In the genomic region with DNA sequence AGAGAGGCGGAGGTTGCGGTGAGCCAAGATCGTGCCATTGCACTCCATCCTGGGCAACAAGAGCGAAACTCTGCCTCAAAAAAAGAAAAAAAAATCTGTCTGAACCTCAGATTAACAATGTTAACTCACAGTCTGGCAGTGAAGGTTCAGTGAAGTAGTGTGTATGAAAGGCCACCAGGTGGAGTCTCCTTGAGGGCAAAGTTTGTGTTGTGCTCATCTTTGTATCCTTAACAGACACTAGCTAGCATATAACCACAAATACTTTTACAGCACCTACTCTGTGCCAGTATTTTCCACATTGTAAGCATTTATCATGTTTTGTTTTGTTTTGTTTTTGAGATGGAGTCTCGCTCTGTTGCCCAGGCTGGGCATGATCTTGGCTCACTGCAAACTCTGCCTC, we compare ENCODE assay signal across 9 cellular contexts. TPM values are rescaled to one million over a fixed set of nuclear protein-coding genes. Genes with fewer than 3 reads are reported as not detected.
A peak's percentile ranks its signal among the peaks of the same experiment; 100 is the strongest.
DNase-seq lines count a peak whose midpoint lies in the region; ATAC-seq and TF ChIP-seq lines count a peak whose summit lies in the region.
"Had no signal": no experiment of that assay in that cellular context is flagged by ENCODE, and none has a peak within 500 bp of the region (broad histone marks: within the 10 kb centered on the region; RNA-seq: fewer than 3 reads in every experiment).

No MANE protein-coding gene starts in this region.

- H3K27me3 ChIP-seq in GM23338 (ENCODE audit: insufficient read depth): peaks cover 39% of the 10 kb centered on the region
- no peaks in the 10 kb centered on the region for H3K27me3 ChIP-seq in smooth muscle cell (ENCODE audit: low read depth)

- peaks cover 34% of the 10 kb centered on the region for H3K27me3 Mint-ChIP-seq in GM23338 (ENCODE audit: insufficient read depth, low read depth, poor library complexity)

- H3K9me3 Mint-ChIP-seq in GM23338: no peaks in the 10 kb centered on the region

- H3K9me2 ChIP-seq in GM23338 (ENCODE audit: insufficient read depth): no peaks in the 10 kb centered on the region

- H2AFZ ChIP-seq in GM23338 (no peak overlapping the region), smooth muscle cell (ENCODE audit: low read depth) (no peak overlapping the region)

- no peaks in the 10 kb centered on the region for H3K9me3 ChIP-seq in smooth muscle cell (replicated peaks; ENCODE audit: low read depth)

- peaks cover 12% of the 10 kb centered on the region for H3K4me1 Mint-ChIP-seq in GM23338

- H3K36me3 ChIP-seq in GM23338 (ENCODE audit: insufficient read depth) (no peaks in the 10 kb centered on the region), smooth muscle cell (ENCODE audit: low read depth) (no peaks in the 10 kb centered on the region)

- no peaks in the 10 kb centered on the region for H3K79me2 ChIP-seq in GM23338 (replicated peaks; ENCODE audit: insufficient read depth)
- no peaks in the 10 kb centered on the region for H3K79me2 ChIP-seq in smooth muscle cell (ENCODE audit: low read depth)

- no peaks in the 10 kb centered on the region for H3K36me3 Mint-ChIP-seq in GM23338 (ENCODE audit: low read depth)

- no peak overlapping the region for H3K4me3 Mint-ChIP-seq in GM23338

- H3K4me1 ChIP-seq in GM23338 (ENCODE audit: insufficient read depth): peaks cover 7% of the 10 kb centered on the region
- peaks cover 9% of the 10 kb centered on the region for H3K4me1 ChIP-seq in smooth muscle cell (ENCODE audit: low read depth)

- DNase-seq in NCI-H2227 (lab: John Stamatoyannopoulos, UW; ENCODE audit: unreplicated experiment) (peak; percentile 14), NCI-H2227 treated with DMSO at 0.1 percent for 48 hours (lab: John Stamatoyannopoulos, UW) (no peak), GM23338 (ENCODE audit: low spot score) (peak; percentile 79), MV-4-11 (lab: John Stamatoyannopoulos, UW) (peak; percentile 45), dermis microvascular lymphatic vessel endothelial cell (ENCODE audit: low read depth in 2 of 2) (peak; percentile 22 to 39), smooth muscle cell (lab: John Stamatoyannopoulos, UW; ENCODE audit: unreplicated experiment) (no peak), NCI-H1417 treated with DMSO at 0.1 percent for 48 hours (lab: John Stamatoyannopoulos, UW) (no peak), NCI-H2107 (lab: John Stamatoyannopoulos, UW) (no peak)

- no peak overlapping the region for H3K9ac ChIP-seq in smooth muscle cell (ENCODE audit: low read depth)

- H3K27ac ChIP-seq in GM23338 (ENCODE audit: low read depth): no peak overlapping the region
- H3K27ac ChIP-seq in smooth muscle cell (ENCODE audit: low read depth): no peak overlapping the region
- H3K27ac ChIP-seq: skin epidermis had no signal

- H3K4me3 ChIP-seq in GM23338: no peak overlapping the region
- no peak overlapping the region for H3K4me3 ChIP-seq in smooth muscle cell
- H3K4me3 ChIP-seq: skin epidermis had no signal

- no peaks in the 10 kb centered on the region; the same call in 1 of the 2 replicates for H4K20me1 ChIP-seq in GM23338 (replicated peaks; ENCODE audit: insufficient read depth)
- H4K20me1 ChIP-seq in smooth muscle cell (ENCODE audit: low read depth): no peaks in the 10 kb centered on the region

- H3K4me2 ChIP-seq in GM23338 (no peak overlapping the region), smooth muscle cell (no peak overlapping the region)

- ATAC-seq in GM23338: peak; percentile 82

- 92% methylated on average over 5 of the region's 5 CpGs for WGBS in smooth muscle cell (ENCODE audit: low lambda C conversion rate)

- TF ChIP-seq CTCF in GM23338 (conservative IDR thresholded peaks at IDR 0.05; ENCODE audit: low read depth in 2 of 2) (peak; percentile 74), smooth muscle cell (IDR thresholded peaks at IDR 0.05; ENCODE audit: borderline replicate concordance, insufficient read depth, poor library complexity, severe bottlenecking) (peak; percentile 38)

- H3K27ac Mint-ChIP-seq in GM23338: no peak overlapping the region

- no peaks in the 10 kb centered on the region for H3F3A ChIP-seq in GM23338 (replicated peaks; ENCODE audit: low read depth)
- H3F3A ChIP-seq in smooth muscle cell (ENCODE audit: low read depth): no peaks in the 10 kb centered on the region

TF ChIP-seq in GM23338, 12 proteins besides CTCF, POLR2A, EP300 and RAD21 (continues in another document):
- TF ChIP-seq CREB1 (CRISPR knock-in tag; IDR thresholded peaks at IDR 0.05; ENCODE audit: low read depth): no peak
- TF ChIP-seq ZNF462 (CRISPR knock-in tag; IDR thresholded peaks at IDR 0.05): no peak
- no peak for TF ChIP-seq JUNB (IDR thresholded peaks at IDR 0.05; ENCODE audit: unreplicated experiment)
- TF ChIP-seq, protein P1, sequence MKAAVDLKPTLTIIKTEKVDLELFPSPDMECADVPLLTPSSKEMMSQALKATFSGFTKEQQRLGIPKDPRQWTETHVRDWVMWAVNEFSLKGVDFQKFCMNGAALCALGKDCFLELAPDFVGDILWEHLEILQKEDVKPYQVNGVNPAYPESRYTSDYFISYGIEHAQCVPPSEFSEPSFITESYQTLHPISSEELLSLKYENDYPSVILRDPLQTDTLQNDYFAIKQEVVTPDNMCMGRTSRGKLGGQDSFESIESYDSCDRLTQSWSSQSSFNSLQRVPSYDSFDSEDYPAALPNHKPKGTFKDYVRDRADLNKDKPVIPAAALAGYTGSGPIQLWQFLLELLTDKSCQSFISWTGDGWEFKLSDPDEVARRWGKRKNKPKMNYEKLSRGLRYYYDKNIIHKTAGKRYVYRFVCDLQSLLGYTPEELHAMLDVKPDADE (IDR thresholded peaks at IDR 0.05): no peak

RNA-seq across cellular contexts. Expression of gene MGST2, which starts 46.0 kb away (rescaled TPM):
- total RNA-seq in GM23338 (2014; rRNA removed; shearing (Covaris generic)): 4.6 and 8.3 TPM in 2 replicates
- polyA plus RNA-seq in GM23338 (2016; fragmentation: Nextera tagmentation; extraction: Ambion mirVana): 19.1 and 19.5 TPM in 2 replicates
- total RNA-seq in dermis microvascular lymphatic vessel endothelial cell: 61.4 and 68.7 TPM in 2 replicates
- 40.2 and 51.1 TPM in 2 replicates for total RNA-seq in smooth muscle cell
- 27.8 and 34.0 TPM in 2 replicates for polyA plus RNA-seq in smooth muscle cell

Comparison
In these comparisons a context has a peak if more than half of its experiments do, and no peak if none do; other contexts are left out.
1. DNase-seq: peak in NCI-H2227 (single experiment), GM23338 (single experiment), MV-4-11 (single experiment) and dermis microvascular lymphatic vessel endothelial cell (2 of 2); none in NCI-H2227 treated with DMSO at 0.1 percent for 48 hours (single experiment), smooth muscle cell (single experiment), NCI-H1417 treated with DMSO at 0.1 percent for 48 hours (single experiment) and NCI-H2107 (single experiment).